ENCODE assay signal across 1 cellular context in the genomic region with DNA sequence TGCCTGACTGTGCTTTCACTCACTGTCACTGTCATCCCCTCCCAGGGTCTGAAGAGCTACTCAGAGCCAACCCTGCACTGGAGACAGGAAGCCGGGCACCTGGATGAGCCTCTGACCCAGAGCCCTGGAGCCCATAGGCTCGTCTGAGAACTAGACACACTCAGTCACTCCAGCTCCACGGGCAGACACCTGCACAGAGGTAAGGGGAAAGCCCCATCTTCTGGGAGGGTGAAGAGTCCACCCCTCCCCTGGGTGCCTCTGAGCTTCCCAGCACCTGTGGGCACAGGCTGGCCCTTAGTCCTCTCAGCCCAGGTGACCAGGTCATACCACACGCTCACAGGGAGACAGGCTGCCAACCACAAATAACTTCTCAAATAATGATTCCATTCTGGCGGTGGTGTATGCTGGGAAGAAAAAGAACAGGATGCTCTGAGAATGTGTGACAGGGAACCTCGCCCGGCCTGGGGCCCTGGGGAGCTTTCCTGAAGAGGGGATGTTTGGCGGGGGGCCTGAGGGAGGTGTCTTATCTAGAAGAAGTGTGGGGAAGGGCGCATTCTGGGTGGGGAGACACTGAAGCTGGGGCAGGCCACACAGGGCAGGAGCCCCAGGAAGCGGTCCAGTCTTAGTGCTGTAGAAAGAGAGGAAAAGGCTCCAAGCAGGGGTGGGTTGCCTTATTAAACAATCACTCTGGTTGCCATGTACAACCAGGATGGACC.
TF ChIP-seq lines count a peak whose summit lies in the region.

No MANE protein-coding gene starts in this region.

TF ChIP-seq in H1, 55 proteins besides CTCF, POLR2A, EP300 and RAD21:
- no peak for TF ChIP-seq GABPA (IDR thresholded peaks at IDR 0.05; ENCODE audit: borderline replicate concordance, insufficient read depth, low read length)
- no peak for TF ChIP-seq GTF2F1 (IDR thresholded peaks at IDR 0.05; ENCODE audit: borderline replicate concordance, low read depth, low read length)
- no peak for TF ChIP-seq EGR1 (IDR thresholded peaks at IDR 0.05; ENCODE audit: borderline replicate concordance, low read depth, low read length)
- no peak for TF ChIP-seq MAFK (IDR thresholded peaks at IDR 0.05; ENCODE audit: low read depth, low read length)
- TF ChIP-seq, protein P1, sequence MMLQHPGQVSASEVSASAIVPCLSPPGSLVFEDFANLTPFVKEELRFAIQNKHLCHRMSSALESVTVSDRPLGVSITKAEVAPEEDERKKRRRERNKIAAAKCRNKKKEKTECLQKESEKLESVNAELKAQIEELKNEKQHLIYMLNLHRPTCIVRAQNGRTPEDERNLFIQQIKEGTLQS (IDR thresholded peaks at IDR 0.05; ENCODE audit: insufficient read depth, low read depth, low read length), result no peak
- TF ChIP-seq BACH1 (IDR thresholded peaks at IDR 0.05; ENCODE audit: low read length), result no peak
- TF ChIP-seq, protein P2, sequence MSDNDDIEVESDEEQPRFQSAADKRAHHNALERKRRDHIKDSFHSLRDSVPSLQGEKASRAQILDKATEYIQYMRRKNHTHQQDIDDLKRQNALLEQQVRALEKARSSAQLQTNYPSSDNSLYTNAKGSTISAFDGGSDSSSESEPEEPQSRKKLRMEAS (IDR thresholded peaks at IDR 0.05), result no peak
- TF ChIP-seq TBP (IDR thresholded peaks at IDR 0.05; ENCODE audit: low read depth, low read length), result no peak
- TF ChIP-seq RXRA (IDR thresholded peaks at IDR 0.05; ENCODE audit: insufficient read depth, low read depth, low read length), result no peak
- no peak for TF ChIP-seq SP1 (IDR thresholded peaks at IDR 0.05; ENCODE audit: low read depth, low read length)
- TF ChIP-seq POLR2AphosphoS5 (IDR thresholded peaks at IDR 0.05; ENCODE audit: low read depth, low read length), result no peak
